25 cellular contexts compared by ENCODE assay signal in genomic region chr17:21090889-21091618, GRCh38. TPM values are rescaled to one million over a fixed set of nuclear protein-coding genes. Genes with fewer than 3 reads are reported as not detected.
A peak's percentile ranks its signal among the peaks of the same experiment; 100 is the strongest.
DNase-seq lines count a peak whose midpoint lies in the region; ATAC-seq and TF ChIP-seq lines count a peak whose summit lies in the region.
"Had no signal": no experiment of that assay in that cellular context is flagged by ENCODE, and none has a peak within 500 bp of the region (broad histone marks: within the 10 kb centered on the region; RNA-seq: fewer than 3 reads in every experiment).

No MANE protein-coding gene starts in this region.

- H3K4me1 Mint-ChIP-seq in HFFc6 (ENCODE audit: low read depth) (peaks cover 14% of the 10 kb centered on the region), WTC11 (peaks cover 3% of the 10 kb centered on the region), progenitor cell of endocrine pancreas (ENCODE audit: low read depth) (no peaks in the 10 kb centered on the region)
- peaks cover 0 to 2% (median 0%) of the 10 kb centered on the region in 4 donors for H3K4me1 Mint-ChIP-seq in naive thymus-derived CD8-positive, alpha-beta T cell
- H3K4me1 Mint-ChIP-seq: CD4-positive, CD25-positive, alpha-beta regulatory T cell had no signal

- H3K27me3 ChIP-seq in ACC112 (ENCODE audit: insufficient read depth, low read length): no peaks in the 10 kb centered on the region
- H3K27me3 ChIP-seq in hepatocyte: no peaks in the 10 kb centered on the region
- H3K27me3 ChIP-seq in WERI-Rb-1 (ENCODE audit: insufficient read depth, low read depth, severe bottlenecking): no peaks in the 10 kb centered on the region
- H3K27me3 ChIP-seq: thyroid gland had no signal

- POLR2A ChIA-PET in WTC11 (lab: Charles Lee): no interaction called here
- POLR2A ChIA-PET in naive thymus-derived CD8-positive, alpha-beta T cell (lab: Charles Lee): no interaction called here

- H4K20me1 ChIP-seq in hepatocyte (ENCODE audit: insufficient read depth, poor library complexity, severe bottlenecking): no peaks in the 10 kb centered on the region

- H3K4me3 Mint-ChIP-seq in HFFc6: no peak overlapping the region
- no peak overlapping the region for H3K4me3 Mint-ChIP-seq in WTC11
- no peak overlapping the region for H3K4me3 Mint-ChIP-seq in naive thymus-derived CD8-positive, alpha-beta T cell
- no peak overlapping the region for H3K4me3 Mint-ChIP-seq in progenitor cell of endocrine pancreas (ENCODE audit: low read depth)
- H3K4me3 Mint-ChIP-seq: activated CD8-positive, alpha-beta T cell treated with anti-CD3 and anti-CD28 coated beads, Interleukin-2, amount 10 ng/mL, durations not matched to agents 7 days and 5 days; activated naive CD4-positive, alpha-beta T cell treated with anti-CD3 and anti-CD28 coated beads for 36 hours; activated T-cell treated with anti-CD3 and anti-CD28 coated beads, Interleukin-2, amount 50 U/mL, for 24 hours; CD4-positive, CD25-positive, alpha-beta regulatory T cell; neural crest cell; T-helper 1 cell treated with Interleukin-12 subunit alpha and Interleukin-12 subunit beta and Interleukin-4 antibody, amounts not matched to agents 30 μg/mL and 1 μg/mL, for 36 hours had no signal

- H3K27me3 Mint-ChIP-seq in HFFc6 (ENCODE audit: insufficient read depth) (peaks cover 12% of the 10 kb centered on the region), WTC11 (ENCODE audit: low read depth) (no peaks in the 10 kb centered on the region), progenitor cell of endocrine pancreas (no peaks in the 10 kb centered on the region)
- H3K27me3 Mint-ChIP-seq in naive thymus-derived CD8-positive, alpha-beta T cell: peaks cover 0 to 2% (median 2%) of the 10 kb centered on the region in 5 donors
- H3K27me3 Mint-ChIP-seq: activated B cell treated with CpG ODN at 0.5 μM for 24 hours had no signal

- H2AFZ ChIP-seq in ACC112 (ENCODE audit: low read length, unreplicated experiment): peak overlapping the region; percentile 6
- no peak overlapping the region for H2AFZ ChIP-seq in hepatocyte

- H3K4me2 ChIP-seq in hepatocyte: no peak overlapping the region

- TF ChIP-seq CTCF in HFFc6 (IDR thresholded peaks at IDR 0.05) (peak; percentile 27; the same call in 1 of the 2 replicates), WTC11 (IDR thresholded peaks at IDR 0.05) (no peak), hepatocyte (IDR thresholded peaks at IDR 0.05; ENCODE audit: poor library complexity) (peak; percentile 14), WERI-Rb-1 (IDR thresholded peaks at IDR 0.05; ENCODE audit: low read depth, low read length) (no peak), progenitor cell of endocrine pancreas (IDR thresholded peaks at IDR 0.05; ENCODE audit: unreplicated experiment) (no peak)

- ATAC-seq in WTC11: no peak
- no peak for ATAC-seq in naive thymus-derived CD8-positive, alpha-beta T cell
- ATAC-seq: activated CD8-positive, alpha-beta T cell treated with anti-CD3 and anti-CD28 coated beads, Interleukin-2, amount 10 ng/mL, durations not matched to agents 7 days and 5 days; left colon had no signal

- H3K27ac ChIP-seq in ACC112 (ENCODE audit: low read depth, low read length) (no peak overlapping the region), hepatocyte (no peak overlapping the region), WERI-Rb-1 (no peak overlapping the region)
- H3K27ac ChIP-seq: thyroid gland had no signal

- no peaks in the 10 kb centered on the region for H3K9me3 ChIP-seq in hepatocyte (ENCODE audit: low read depth)
- H3K9me3 ChIP-seq in WERI-Rb-1 (ENCODE audit: severe bottlenecking): no peaks in the 10 kb centered on the region
- H3K9me3 ChIP-seq: thyroid gland had no signal

- DNase-seq in HFFc6: no peak
- no peak for DNase-seq in WTC11 (ENCODE audit: low spot score)
- no peak for DNase-seq in hepatocyte (ENCODE audit: low spot score)
- no peak for DNase-seq in naive thymus-derived CD8-positive, alpha-beta T cell
- DNase-seq in NCI-H82 treated with DMSO at 0.1 percent for 48 hours (lab: John Stamatoyannopoulos, UW; ENCODE audit: unreplicated experiment): no peak
- DNase-seq in WERI-Rb-1: no peak
- DNase-seq in progenitor cell of endocrine pancreas (ENCODE audit: low spot score, unreplicated experiment): no peak
- DNase-seq: activated B cell treated with CpG ODN at 0.5 μM for 24 hours; activated CD8-positive, alpha-beta T cell treated with anti-CD3 and anti-CD28 coated beads, Interleukin-2, amount 10 ng/mL, durations not matched to agents 7 days and 5 days; activated naive CD4-positive, alpha-beta T cell treated with anti-CD3 and anti-CD28 coated beads for 36 hours; activated T-cell treated with anti-CD3 and anti-CD28 coated beads, Interleukin-2, amount 50 U/mL, for 24 hours; CD4-positive, CD25-positive, alpha-beta regulatory T cell; central memory CD4-positive, alpha-beta T cell; HCEC 1CT; left colon; midbrain; NCI-H1436; NCI-H524; SHP77 treated with DMSO at 0.1 percent for 48 hours; small intestine; stimulated activated naive CD4-positive, alpha-beta T cell treated with Interleukin-2 at 50 U/mL for 16 hours; thyroid gland had no signal

- H3K36me3 ChIP-seq in ACC112 (ENCODE audit: insufficient read depth, low read length) (no peaks in the 10 kb centered on the region), hepatocyte (replicated peaks; ENCODE audit: insufficient read depth, low read depth) (no peaks in the 10 kb centered on the region), WERI-Rb-1 (no peaks in the 10 kb centered on the region)
- H3K36me3 ChIP-seq: thyroid gland had no signal

- no peak overlapping the region for H3K27ac Mint-ChIP-seq in HFFc6
- no peak overlapping the region for H3K27ac Mint-ChIP-seq in WTC11
- no peak overlapping the region for H3K27ac Mint-ChIP-seq in naive thymus-derived CD8-positive, alpha-beta T cell
- H3K27ac Mint-ChIP-seq in progenitor cell of endocrine pancreas: no peak overlapping the region
- H3K27ac Mint-ChIP-seq: activated CD8-positive, alpha-beta T cell treated with anti-CD3 and anti-CD28 coated beads, Interleukin-2, amount 10 ng/mL, durations not matched to agents 7 days and 5 days; activated naive CD4-positive, alpha-beta T cell treated with anti-CD3 and anti-CD28 coated beads for 36 hours; activated T-cell treated with anti-CD3 and anti-CD28 coated beads, Interleukin-2, amount 50 U/mL, for 24 hours; CD4-positive, CD25-positive, alpha-beta regulatory T cell; T-helper 1 cell treated with Interleukin-12 subunit alpha and Interleukin-12 subunit beta and Interleukin-4 antibody, amounts not matched to agents 30 μg/mL and 1 μg/mL, for 36 hours had no signal

- H3K79me2 ChIP-seq in ACC112 (ENCODE audit: control insufficient read depth, insufficient read depth, low read length, unreplicated experiment) (no peaks in the 10 kb centered on the region), hepatocyte (no peaks in the 10 kb centered on the region)

- H3K36me3 Mint-ChIP-seq in HFFc6 (ENCODE audit: low read depth): no peaks in the 10 kb centered on the region
- H3K36me3 Mint-ChIP-seq in WTC11: no peaks in the 10 kb centered on the region
- no peaks in the 10 kb centered on the region for H3K36me3 Mint-ChIP-seq in naive thymus-derived CD8-positive, alpha-beta T cell
- no peaks in the 10 kb centered on the region for H3K36me3 Mint-ChIP-seq in progenitor cell of endocrine pancreas (ENCODE audit: insufficient read depth)
- H3K36me3 Mint-ChIP-seq: CD4-positive, CD25-positive, alpha-beta regulatory T cell had no signal

- no peaks in the 10 kb centered on the region for H3K9me2 ChIP-seq in hepatocyte (replicated peaks; ENCODE audit: insufficient read depth)

- WGBS in hepatocyte (ENCODE audit: low lambda C conversion rate, missing lambda C conversion rate): 81% methylated on average over 4 of the region's 4 CpGs

- CTCF ChIA-PET in WTC11 (lab: Charles Lee): interaction anchor here (0.6 to 2.8 kb wide), 3 partner anchors 8 to 344 kb away, joined by 3 to 10 read pairs (median 6); partner anchors contain the start of gene USP22

- H3K4me1 ChIP-seq in ACC112 (ENCODE audit: control insufficient read depth, insufficient read depth, low read length, unreplicated experiment) (peaks cover 7% of the 10 kb centered on the region), hepatocyte (ENCODE audit: insufficient read depth) (peaks cover 3% of the 10 kb centered on the region)
- H3K4me1 ChIP-seq: thyroid gland had no signal

- no peaks in the 10 kb centered on the region for H3K9me3 Mint-ChIP-seq in HFFc6
- peaks cover 6% of the 10 kb centered on the region; the same call in 1 of the 2 replicates for H3K9me3 Mint-ChIP-seq in WTC11
- H3K9me3 Mint-ChIP-seq in naive thymus-derived CD8-positive, alpha-beta T cell: no peaks in the 10 kb centered on the region
- H3K9me3 Mint-ChIP-seq in progenitor cell of endocrine pancreas (ENCODE audit: low read depth): no peaks in the 10 kb centered on the region
- H3K9me3 Mint-ChIP-seq: activated B cell treated with CpG ODN at 0.5 μM for 24 hours; activated naive CD4-positive, alpha-beta T cell treated with anti-CD3 and anti-CD28 coated beads for 36 hours; activated T-cell treated with anti-CD3 and anti-CD28 coated beads, Interleukin-2, amount 50 U/mL, for 24 hours; CD4-positive, CD25-positive, alpha-beta regulatory T cell; neural crest cell; T-helper 1 cell treated with Interleukin-12 subunit alpha and Interleukin-12 subunit beta and Interleukin-4 antibody, amounts not matched to agents 30 μg/mL and 1 μg/mL, for 36 hours had no signal

- no peak overlapping the region for H3K4me3 ChIP-seq in ACC112 (ENCODE audit: low read depth, low read length)
- H3K4me3 ChIP-seq in hepatocyte: no peak overlapping the region
- no peak overlapping the region for H3K4me3 ChIP-seq in WERI-Rb-1 (ENCODE audit: low read depth, low read length)
- H3K4me3 ChIP-seq: thyroid gland had no signal

RNA-seq across cellular contexts. Expression of gene DHRS7B, which starts 35.7 kb away (rescaled TPM):
- total RNA-seq in HFFc6 (2021; fragmentation: NEBNext Ultra II Directional; extraction: Animal tissue kit (Norgen Biotek cat#: 25700)): 10 to 100 TPM; 12.3 to 20.8 (median 14.7) TPM
- total RNA-seq in WTC11 (2021) (13.5 to 16.6 TPM (median 15.6 TPM) in 3 replicates), hepatocyte (34.6 and 36.7 TPM in 2 replicates), progenitor cell of endocrine pancreas (18.0 and 19.9 TPM in 2 replicates)
- polyA plus RNA-seq in hepatocyte: 46.2 and 55.6 TPM in 2 replicates
- total RNA-seq in naive thymus-derived CD8-positive, alpha-beta T cell: 10 to 100 TPM; 10.8 to 11.7 TPM
- 1 to 10 TPM; 6.4 to 8.0 (median 7.0) TPM for polyA plus RNA-seq in naive thymus-derived CD8-positive, alpha-beta T cell

RNA-seq across cellular contexts. Expression of gene USP22, which starts 48.2 kb away (rescaled TPM):
- 100 to 1,000 TPM; 215 to 270 (median 241) TPM for total RNA-seq in HFFc6 (2021; fragmentation: NEBNext Ultra II Directional; extraction: Animal tissue kit (Norgen Biotek cat#: 25700))
- total RNA-seq in WTC11 (2021): 278 to 289 TPM (median 281 TPM) in 3 replicates
- 142 and 157 TPM in 2 replicates for total RNA-seq in hepatocyte
- 84.0 and 84.9 TPM in 2 replicates for polyA plus RNA-seq in hepatocyte
- total RNA-seq in naive thymus-derived CD8-positive, alpha-beta T cell: 100 to 1,000 TPM; 149 to 155 TPM
- polyA plus RNA-seq in naive thymus-derived CD8-positive, alpha-beta T cell: 10 to 100 TPM; 33.6 to 40.3 (median 34.3) TPM
- 368 and 373 TPM in 2 replicates for total RNA-seq in progenitor cell of endocrine pancreas

Comparison
In these comparisons a context has a peak if more than half of its experiments do, and no peak if none do; other contexts are left out.
1. CTCF ChIP-seq: peak in HFFc6 (single experiment) and hepatocyte (single experiment); none in WTC11 (single experiment), WERI-Rb-1 (single experiment) and progenitor cell of endocrine pancreas (single experiment).